ENCODE assay signal across 1 cellular context in genomic region chr14:20683896-20684661, GRCh38.
TF ChIP-seq lines count a peak whose summit lies in the region.

Gene RNASE4, plus strand, starts transcription at chr14:20684560. Its CDS starts 14,812 bp downstream, at chr14:20699372.

TF ChIP-seq in HepG2, 621 proteins besides CTCF, POLR2A, EP300 and RAD21 (continued from another document and continues in another):
- TF ChIP-seq LRRFIP1 (CRISPR knock-in tag; conservative IDR thresholded peaks at IDR 0.05): no peak; the same call in 1 of the 2 replicates
- no peak for TF ChIP-seq CBX2 (IDR thresholded peaks at IDR 0.05; ENCODE audit: low read depth, low read length)
- no peak for TF ChIP-seq CBX2 (CRISPR knock-in tag; IDR thresholded peaks at IDR 0.05; ENCODE audit: low read depth)
- no peak for TF ChIP-seq EHMT2 (IDR thresholded peaks at IDR 0.05; ENCODE audit: borderline replicate concordance, low read depth, low read length)
- TF ChIP-seq HMG20B (CRISPR knock-in tag; conservative IDR thresholded peaks at IDR 0.05): 0 out of 2 replicates have a peak, but pooled peaks have one; percentile 81
- TF ChIP-seq ATF7 (IDR thresholded peaks at IDR 0.05): no peak; the same call in 1 of the 2 replicates
- no peak for TF ChIP-seq ATF7 (CRISPR knock-in tag; IDR thresholded peaks at IDR 0.05)
- peak; percentile 47 for TF ChIP-seq ZNF407 (CRISPR knock-in tag; IDR thresholded peaks at IDR 0.05; ENCODE audit: not compliant biosample characterization)
- TF ChIP-seq ZNF451 (CRISPR knock-in tag; IDR thresholded peaks at IDR 0.05): no peak
- 0 out of 2 replicates have a peak, but pooled peaks have one; percentile 40 for TF ChIP-seq JUN (CRISPR knock-in tag; IDR thresholded peaks at IDR 0.05)
- TF ChIP-seq ZFYVE20 (CRISPR knock-in tag; IDR thresholded peaks at IDR 0.05; ENCODE audit: borderline replicate concordance, low read depth): no peak
- peak; percentile 72 for TF ChIP-seq HNF1B (CRISPR knock-in tag; IDR thresholded peaks at IDR 0.05)
- TF ChIP-seq TFDP1 (CRISPR knock-in tag; IDR thresholded peaks at IDR 0.05; ENCODE audit: borderline replicate concordance): peak; percentile 67; the same call in 1 of the 2 replicates
- TF ChIP-seq ZNF331 (CRISPR knock-in tag; IDR thresholded peaks at IDR 0.05): peak; percentile 87
- peak; percentile 72 for TF ChIP-seq PHF8 (CRISPR knock-in tag; IDR thresholded peaks at IDR 0.05)
- TF ChIP-seq TRAFD1 (CRISPR knock-in tag; IDR thresholded peaks at IDR 0.05; ENCODE audit: borderline replicate concordance): no peak; the same call in 1 of the 2 replicates
- peak; percentile 64; the same call in 1 of the 2 replicates for TF ChIP-seq ARID4A (CRISPR knock-in tag; IDR thresholded peaks at IDR 0.05; ENCODE audit: borderline replicate concordance)
- TF ChIP-seq GTF3A (CRISPR knock-in tag; conservative IDR thresholded peaks at IDR 0.05): no peak; the same call in 1 of the 2 replicates
- peak; percentile 14 for TF ChIP-seq ZNF124 (CRISPR knock-in tag; IDR thresholded peaks at IDR 0.05)
- 0 out of 2 replicates have a peak, but pooled peaks have one; percentile 18 for TF ChIP-seq ATF1 (CRISPR knock-in tag; IDR thresholded peaks at IDR 0.05)
- no peak for TF ChIP-seq TCF12 (IDR thresholded peaks at IDR 0.05)
- TF ChIP-seq TCF12 (CRISPR knock-in tag; IDR thresholded peaks at IDR 0.05): peak; percentile 65; the same call in 1 of the 2 replicates
- no peak for TF ChIP-seq NONO (IDR thresholded peaks at IDR 0.05)
- peak; percentile 59 for TF ChIP-seq NONO (CRISPR knock-in tag; conservative IDR thresholded peaks at IDR 0.05)
- no peak for TF ChIP-seq ZSCAN30 (CRISPR knock-in tag; IDR thresholded peaks at IDR 0.05)
- TF ChIP-seq ZSCAN12 (CRISPR knock-in tag; IDR thresholded peaks at IDR 0.05): peak; percentile 95
- peak; percentile 51 for TF ChIP-seq ZNF746 (CRISPR knock-in tag; IDR thresholded peaks at IDR 0.05)
- TF ChIP-seq JARID2 (CRISPR knock-in tag; IDR thresholded peaks at IDR 0.05; ENCODE audit: insufficient replicate concordance): peak; percentile 61
- peak; percentile 76; the same call in 1 of the 2 replicates for TF ChIP-seq BRF2 (CRISPR knock-in tag; IDR thresholded peaks at IDR 0.05)
- 0 out of 2 replicates have a peak, but pooled peaks have one; percentile 21 for TF ChIP-seq ZNF512B (CRISPR knock-in tag; IDR thresholded peaks at IDR 0.05; ENCODE audit: borderline replicate concordance)
- peak; percentile 96 for TF ChIP-seq MAF1 (CRISPR knock-in tag; IDR thresholded peaks at IDR 0.05; ENCODE audit: borderline replicate concordance)
- no peak for TF ChIP-seq SNAPC5 (CRISPR knock-in tag; IDR thresholded peaks at IDR 0.05; ENCODE audit: borderline replicate concordance)
